ENCODE assay signal across 9 cellular contexts in the genomic region with DNA sequence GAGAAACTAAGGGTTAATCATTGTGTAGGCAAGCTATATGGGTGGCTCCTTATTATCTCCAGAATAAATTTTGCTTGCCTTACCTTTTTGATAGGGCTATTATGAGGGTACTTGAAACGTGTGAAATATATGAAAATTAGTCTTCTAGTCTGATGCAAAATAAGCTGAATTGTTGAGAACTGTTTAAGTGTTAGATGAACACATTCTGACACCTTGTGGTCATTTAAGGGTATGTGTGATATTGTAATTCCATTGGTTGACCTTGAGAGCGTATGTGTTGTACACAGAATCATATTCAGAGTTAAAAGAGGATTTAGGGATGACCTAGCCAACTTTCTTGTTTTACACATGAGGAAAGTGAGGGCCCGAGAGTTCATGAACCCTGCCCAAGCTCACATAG. TPM values are rescaled to one million over a fixed set of nuclear protein-coding genes. Genes with fewer than 3 reads are reported as not detected.
DNase-seq lines count a peak whose midpoint lies in the region; ATAC-seq lines count a peak whose summit lies in the region.
"Had no signal": no experiment of that assay in that cellular context is flagged by ENCODE, and none has a peak within 500 bp of the region (broad histone marks: within the 10 kb centered on the region; RNA-seq: fewer than 3 reads in every experiment).

No MANE protein-coding gene starts in this region.

- no peak overlapping the region for H3K23ac ChIP-seq in mesendoderm (ENCODE audit: low read length)

- H4K5ac ChIP-seq in mesendoderm (ENCODE audit: low read length) = no peak overlapping the region

- no peak overlapping the region for H3K56ac ChIP-seq in mesendoderm (ENCODE audit: low read length)

- WGBS in mesendoderm (ENCODE audit: extremely low coverage, insufficient coverage, low lambda C conversion rate) = no CpG with 5 or more reads among the region's 3 CpGs

- no peaks in the 10 kb centered on the region for H3K36me3 Mint-ChIP-seq in activated CD4-positive, alpha-beta memory T cell treated with anti-CD3 and anti-CD28 coated beads for 36 hours

- POLR2A ChIA-PET in activated CD4-positive, alpha-beta memory T cell treated with anti-CD3 and anti-CD28 coated beads for 36 hours (lab: Charles Lee) = no interaction called here

- H3K27ac Mint-ChIP-seq in activated CD4-positive, alpha-beta memory T cell treated with anti-CD3 and anti-CD28 coated beads for 36 hours = no peak overlapping the region
- H3K27ac Mint-ChIP-seq: activated CD4-positive, alpha-beta T cell treated with anti-CD3 and anti-CD28 coated beads, Interleukin-2, amount 10 ng/mL, durations not matched to agents 24 days and 14 days had no signal

- H2BK120ac ChIP-seq in mesendoderm (ENCODE audit: low read depth, low read length) = no peak overlapping the region

- no peak overlapping the region for H3K27ac ChIP-seq in mesendoderm (ENCODE audit: low read depth, low read length)

- H3K4ac ChIP-seq in mesendoderm (ENCODE audit: low read depth, low read length) = no peak overlapping the region

- H3K79me1 ChIP-seq in mesendoderm (ENCODE audit: low read length) = no peaks in the 10 kb centered on the region

- intact Hi-C loops in activated CD4-positive, alpha-beta memory T cell treated with anti-CD3 and anti-CD28 coated beads for 36 hours (cut with micrococcal nuclease) = no loop called here

- no peaks in the 10 kb centered on the region for H3K27me3 Mint-ChIP-seq in activated CD4-positive, alpha-beta memory T cell treated with anti-CD3 and anti-CD28 coated beads for 36 hours
- H3K27me3 Mint-ChIP-seq: activated CD4-positive, alpha-beta T cell treated with anti-CD3 and anti-CD28 coated beads, Interleukin-2, amount 10 ng/mL, durations not matched to agents 24 days and 14 days had no signal

- H2AK5ac ChIP-seq in mesendoderm (ENCODE audit: low read length) = no peak overlapping the region

- no peak overlapping the region for H2BK15ac ChIP-seq in mesendoderm (replicated peaks; ENCODE audit: low read depth)

- H3K4me3 Mint-ChIP-seq in activated CD4-positive, alpha-beta memory T cell treated with anti-CD3 and anti-CD28 coated beads for 36 hours = no peak overlapping the region
- H3K4me3 Mint-ChIP-seq: activated CD4-positive, alpha-beta T cell treated with anti-CD3 and anti-CD28 coated beads, Interleukin-2, amount 10 ng/mL, durations not matched to agents 24 days and 14 days had no signal

- no peak overlapping the region for H2BK5ac ChIP-seq in mesendoderm (ENCODE audit: low read length)

- H3K27me3 ChIP-seq in mesendoderm (ENCODE audit: insufficient read depth, low read length, poor library complexity) = no peaks in the 10 kb centered on the region

- H3K18ac ChIP-seq in mesendoderm (ENCODE audit: low read length) = no peak overlapping the region

- H3K4me1 ChIP-seq in mesendoderm (ENCODE audit: control insufficient read depth, low read depth, low read length) = no peaks in the 10 kb centered on the region

- CTCF ChIA-PET in activated CD4-positive, alpha-beta memory T cell treated with anti-CD3 and anti-CD28 coated beads for 36 hours (lab: Charles Lee) = no interaction called here

- in situ Hi-C loops in KBM-7 (cut with MboI; ENCODE audit: low pct_unique_long_range_greater_than_20kb, low sequenced_read_pairs) = no loop called here

- no peak overlapping the region for H3K4me2 ChIP-seq in mesendoderm (ENCODE audit: low read length)

- H3K4me3 ChIP-seq in mesendoderm (ENCODE audit: low read length) = no peak overlapping the region

- no peak overlapping the region for H3K9ac ChIP-seq in mesendoderm (ENCODE audit: low read length)

- no peaks in the 10 kb centered on the region for H3K9me3 Mint-ChIP-seq in activated CD4-positive, alpha-beta memory T cell treated with anti-CD3 and anti-CD28 coated beads for 36 hours
- H3K9me3 Mint-ChIP-seq: activated CD4-positive, alpha-beta T cell treated with anti-CD3 and anti-CD28 coated beads, Interleukin-2, amount 10 ng/mL, durations not matched to agents 24 days and 14 days had no signal

- no peaks in the 10 kb centered on the region for H3K79me2 ChIP-seq in mesendoderm (ENCODE audit: control insufficient read depth, insufficient read depth, low read length)

- H3K4me1 Mint-ChIP-seq in activated CD4-positive, alpha-beta memory T cell treated with anti-CD3 and anti-CD28 coated beads for 36 hours (ENCODE audit: low read depth) = no peaks in the 10 kb centered on the region
- H3K4me1 Mint-ChIP-seq: activated CD4-positive, alpha-beta T cell treated with anti-CD3 and anti-CD28 coated beads, Interleukin-2, amount 10 ng/mL, durations not matched to agents 24 days and 14 days had no signal

- no peaks in the 10 kb centered on the region for H3K36me3 ChIP-seq in mesendoderm (ENCODE audit: control insufficient read depth, insufficient read depth, low read length)

- no peak for ATAC-seq in GM21447 (IDR thresholded peaks at IDR 0.05; ENCODE audit: unreplicated experiment)
- ATAC-seq in HG03565 (IDR thresholded peaks at IDR 0.05; ENCODE audit: unreplicated experiment) = no peak
- no peak for ATAC-seq in GM19467 (IDR thresholded peaks at IDR 0.05; ENCODE audit: unreplicated experiment)

- H4K8ac ChIP-seq in mesendoderm (ENCODE audit: low read depth, low read length) = no peak overlapping the region

- peak; percentile 1 for DNase-seq in GM04503 (ENCODE audit: low read depth)
- peak; percentile 42 for DNase-seq in KBM-7
- DNase-seq in astrocyte of the hippocampus (ENCODE audit: low read depth, low spot score) = peak; percentile 36
- DNase-seq in mesendoderm = peak; percentile 11
- DNase-seq in activated CD4-positive, alpha-beta memory T cell treated with anti-CD3 and anti-CD28 coated beads for 36 hours = no peak
- DNase-seq: activated CD4-positive, alpha-beta T cell treated with anti-CD3 and anti-CD28 coated beads, Interleukin-2, amount 10 ng/mL, durations not matched to agents 24 days and 14 days had no signal

RNA-seq across cellular contexts. Expression of gene LINC00632, which starts 44.6 kb away (rescaled TPM):
- polyA plus RNA-seq in mesendoderm (2013, experiment 1 of 2) = 12.4 TPM
- polyA plus RNA-seq in mesendoderm (2013, experiment 2 of 2) = 12.3 TPM
- 1 to 10 TPM; 1.6 to 1.8 TPM for total RNA-seq in activated CD4-positive, alpha-beta memory T cell treated with anti-CD3 and anti-CD28 coated beads for 36 hours
